Comparison of ENCODE assay signal across 11 cellular contexts in the genomic region with DNA sequence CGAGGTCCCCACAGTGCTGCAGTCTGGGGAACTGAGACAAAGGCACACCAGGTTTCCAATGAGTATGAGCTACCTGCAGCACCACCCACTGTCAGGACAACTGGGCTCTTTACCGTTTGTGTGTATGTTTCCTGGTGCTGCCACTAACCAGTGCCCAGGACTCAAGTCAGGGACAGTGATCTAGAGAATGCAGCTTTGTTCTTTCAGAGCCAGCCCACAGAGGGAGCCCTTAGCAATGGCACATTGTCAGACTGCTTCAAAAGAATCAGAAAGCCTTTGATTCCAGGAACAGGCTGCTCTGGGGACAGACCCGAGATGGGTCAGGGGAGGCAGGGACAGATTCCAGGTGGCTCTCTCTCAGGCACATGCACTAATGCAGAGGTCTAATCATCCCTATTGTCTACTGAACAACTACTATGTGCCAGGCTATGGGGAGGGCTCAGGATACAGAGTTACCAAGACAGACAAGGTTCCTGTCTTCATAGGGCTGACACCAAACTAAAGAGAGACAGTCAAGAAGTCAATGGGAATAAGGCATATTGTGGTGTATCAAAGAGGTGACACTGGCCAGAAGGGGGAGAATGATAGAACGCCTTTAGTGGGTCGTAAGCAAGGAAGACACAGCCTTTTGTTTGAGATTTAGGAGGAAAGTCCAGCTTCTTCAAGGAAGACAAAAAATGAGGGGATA.
A peak's percentile ranks its signal among the peaks of the same experiment; 100 is the strongest.
DNase-seq lines count a peak whose midpoint lies in the region; ATAC-seq, FAIRE-seq and TF ChIP-seq lines count a peak whose summit lies in the region.
"Had no signal": no experiment of that assay in that cellular context is flagged by ENCODE, and none has a peak within 500 bp of the region (broad histone marks: within the 10 kb centered on the region; RNA-seq: fewer than 3 reads in every experiment).

No MANE protein-coding gene starts in this region.

- H3K4me1 Mint-ChIP-seq in WTC11 = peaks cover 17% of the 10 kb centered on the region

- intact Hi-C loops in sigmoid colon (cut with DNase I) = no loop called here

- ATAC-seq in WTC11 (peak; percentile 88), GM21619 (IDR thresholded peaks at IDR 0.05; ENCODE audit: unreplicated experiment) (no peak)

- no peak overlapping the region for H3K4me3 Mint-ChIP-seq in WTC11
- H3K4me3 Mint-ChIP-seq: activated CD4-positive, alpha-beta memory T cell treated with anti-CD3 and anti-CD28 coated beads for 36 hours; dendritic cell treated with granulocyte-macrophage colony-stimulating factor and Interleukin-4, amounts not matched to agents 40 ng/mL and 50 ng/mL, for 4 days; memory B cell had no signal

- POLR2A ChIA-PET in BJ (lab: Charles Lee) = no interaction called here
- POLR2A ChIA-PET in WTC11 (lab: Charles Lee) = no interaction called here

- no peak overlapping the region for H3K27ac Mint-ChIP-seq in WTC11
- H3K27ac Mint-ChIP-seq: activated CD4-positive, alpha-beta memory T cell treated with anti-CD3 and anti-CD28 coated beads for 36 hours; dendritic cell treated with granulocyte-macrophage colony-stimulating factor and Interleukin-4, amounts not matched to agents 40 ng/mL and 50 ng/mL, for 4 days; memory B cell had no signal

- peak; percentile 13 for FAIRE-seq in GM12891 (lab: Jason Lieb, UNC)

- no peaks in the 10 kb centered on the region for H3K9me3 ChIP-seq in sigmoid colon

- H3K4me1 ChIP-seq in sigmoid colon = no peaks in the 10 kb centered on the region

- H3K9me3 Mint-ChIP-seq in WTC11 = no peaks in the 10 kb centered on the region
- H3K9me3 Mint-ChIP-seq: activated CD4-positive, alpha-beta memory T cell treated with anti-CD3 and anti-CD28 coated beads for 36 hours; dendritic cell treated with granulocyte-macrophage colony-stimulating factor and Interleukin-4, amounts not matched to agents 40 ng/mL and 50 ng/mL, for 4 days; memory B cell had no signal

- H3K4me3 ChIP-seq in BJ (ENCODE audit: low read depth, low read length) (no peak overlapping the region), sigmoid colon (no peak overlapping the region)

- 41 to 46% methylated on average over 5 of the region's 5 CpGs for WGBS in sigmoid colon, 2 donors

- no peak overlapping the region for H3K27ac ChIP-seq in sigmoid colon

- peaks cover 9% of the 10 kb centered on the region for H3K27me3 ChIP-seq in BJ (ENCODE audit: control insufficient read depth, insufficient read depth, low read length)
- peaks cover 0 to 6% (median 0%) of the 10 kb centered on the region in 3 donors for H3K27me3 ChIP-seq in sigmoid colon

- H3K36me3 ChIP-seq in BJ (ENCODE audit: control insufficient read depth, insufficient read depth, low read length) = no peaks in the 10 kb centered on the region
- H3K36me3 ChIP-seq in sigmoid colon = no peaks in the 10 kb centered on the region

- TF ChIP-seq POLR2A in GM12891 (IDR thresholded peaks at IDR 0.05; ENCODE audit: low read depth, low read length) = no peak
- TF ChIP-seq POLR2A in sigmoid colon (IDR thresholded peaks at IDR 0.05) = no peak

- peaks cover 100% of the 10 kb centered on the region for H3K27me3 Mint-ChIP-seq in WTC11 (ENCODE audit: low read depth)
- H3K27me3 Mint-ChIP-seq: memory B cell had no signal

- TF ChIP-seq CTCF in BJ (IDR thresholded peaks at IDR 0.05; ENCODE audit: insufficient read depth, low read depth, low read length) (peak; percentile 11; the same call in 1 of the 2 replicates), WTC11 (IDR thresholded peaks at IDR 0.05) (no peak), sigmoid colon (IDR thresholded peaks at IDR 0.05) (no peak)

- no peak for TF ChIP-seq EP300 in sigmoid colon (IDR thresholded peaks at IDR 0.05)

- DNase-seq in BJ (ENCODE audit: low read depth) (no peak), GM12891 (ENCODE audit: insufficient read length, low spot score) (no peak), WTC11 (ENCODE audit: low spot score) (peak; percentile 44), left kidney (ENCODE audit: low read depth, low spot score) (peak; percentile 48), mucosa of gallbladder (ENCODE audit: low spot score) (no peak), sigmoid colon (no peak)
- DNase-seq in NK-92 treated with Interleukin-12 subunit alpha and Interleukin-12 subunit beta, amount 100 ng/mL, for 24 hours (lab: John Stamatoyannopoulos, UW) = no peak
- DNase-seq: activated CD4-positive, alpha-beta memory T cell treated with anti-CD3 and anti-CD28 coated beads for 36 hours had no signal

- no peaks in the 10 kb centered on the region for H3K36me3 Mint-ChIP-seq in WTC11
- H3K36me3 Mint-ChIP-seq: activated CD4-positive, alpha-beta memory T cell treated with anti-CD3 and anti-CD28 coated beads for 36 hours; memory B cell had no signal

- CTCF ChIA-PET in BJ (lab: Yijun Ruan, JAX) = interaction anchor here (1.2 to 2.5 kb wide), 2 partner anchors 8 to 49 kb away, joined by 4 to 8 read pairs; no protein-coding TSS in a partner anchor
- CTCF ChIA-PET in WTC11 (lab: Charles Lee) = interaction anchor here (0.7 to 1.8 kb wide), 17 partner anchors 8 to 268 kb away, joined by 3 to 15 read pairs (median 3); partner anchors contain the start of gene ZNF280B

TF ChIP-seq in GM12891, 5 proteins besides CTCF, POLR2A, EP300 and RAD21:
- TF ChIP-seq POLR2AphosphoS5 (IDR thresholded peaks at IDR 0.05; ENCODE audit: low read depth, low read length) = no peak
- TF ChIP-seq TAF1 (IDR thresholded peaks at IDR 0.05; ENCODE audit: low read depth, low read length) = no peak
- no peak for TF ChIP-seq SPI1 (IDR thresholded peaks at IDR 0.05; ENCODE audit: low read depth, low read length)
- TF ChIP-seq POU2F2 (IDR thresholded peaks at IDR 0.05; ENCODE audit: low read depth, low read length) = no peak
- no peak for TF ChIP-seq PAX5 (IDR thresholded peaks at IDR 0.05; ENCODE audit: insufficient read depth, low read length, severe bottlenecking)

TF ChIP-seq in WTC11, 78 proteins besides CTCF, POLR2A, EP300 and RAD21 (continues in another document):
- TF ChIP-seq RORB (CRISPR knock-in tag; IDR thresholded peaks at IDR 0.05) = no peak
- TF ChIP-seq, protein P1, sequence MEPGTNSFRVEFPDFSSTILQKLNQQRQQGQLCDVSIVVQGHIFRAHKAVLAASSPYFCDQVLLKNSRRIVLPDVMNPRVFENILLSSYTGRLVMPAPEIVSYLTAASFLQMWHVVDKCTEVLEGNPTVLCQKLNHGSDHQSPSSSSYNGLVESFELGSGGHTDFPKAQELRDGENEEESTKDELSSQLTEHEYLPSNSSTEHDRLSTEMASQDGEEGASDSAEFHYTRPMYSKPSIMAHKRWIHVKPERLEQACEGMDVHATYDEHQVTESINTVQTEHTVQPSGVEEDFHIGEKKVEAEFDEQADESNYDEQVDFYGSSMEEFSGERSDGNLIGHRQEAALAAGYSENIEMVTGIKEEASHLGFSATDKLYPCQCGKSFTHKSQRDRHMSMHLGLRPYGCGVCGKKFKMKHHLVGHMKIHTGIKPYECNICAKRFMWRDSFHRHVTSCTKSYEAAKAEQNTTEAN (CRISPR knock-in tag; IDR thresholded peaks at IDR 0.05) = no peak
- TF ChIP-seq E2F4 (CRISPR knock-in tag; IDR thresholded peaks at IDR 0.05; ENCODE audit: borderline replicate concordance, low read depth) = no peak
- TF ChIP-seq, protein P2, sequence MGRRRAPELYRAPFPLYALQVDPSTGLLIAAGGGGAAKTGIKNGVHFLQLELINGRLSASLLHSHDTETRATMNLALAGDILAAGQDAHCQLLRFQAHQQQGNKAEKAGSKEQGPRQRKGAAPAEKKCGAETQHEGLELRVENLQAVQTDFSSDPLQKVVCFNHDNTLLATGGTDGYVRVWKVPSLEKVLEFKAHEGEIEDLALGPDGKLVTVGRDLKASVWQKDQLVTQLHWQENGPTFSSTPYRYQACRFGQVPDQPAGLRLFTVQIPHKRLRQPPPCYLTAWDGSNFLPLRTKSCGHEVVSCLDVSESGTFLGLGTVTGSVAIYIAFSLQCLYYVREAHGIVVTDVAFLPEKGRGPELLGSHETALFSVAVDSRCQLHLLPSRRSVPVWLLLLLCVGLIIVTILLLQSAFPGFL (CRISPR knock-in tag; IDR thresholded peaks at IDR 0.05; ENCODE audit: borderline replicate concordance) = no peak
- no peak for TF ChIP-seq SP1 (CRISPR knock-in tag; conservative IDR thresholded peaks at IDR 0.05)
- TF ChIP-seq ATF6 (CRISPR knock-in tag; IDR thresholded peaks at IDR 0.05) = no peak

Comparison
In these comparisons a context has a peak if more than half of its experiments do, and no peak if none do; other contexts are left out.
1. DNase-seq: peak in WTC11 (single experiment) and left kidney (single experiment); none in BJ (single experiment), GM12891 (single experiment), mucosa of gallbladder (single experiment), NK-92 treated with Interleukin-12 subunit alpha and Interleukin-12 subunit beta, amount 100 ng/mL, for 24 hours (single experiment) and sigmoid colon (single experiment).